In genomic region chr18:48901145-48902022, GRCh38 we compare ENCODE assay signal across 16 cellular contexts. TPM values are rescaled to one million over a fixed set of nuclear protein-coding genes. Genes with fewer than 3 reads are reported as not detected.
A peak's percentile ranks its signal among the peaks of the same experiment; 100 is the strongest.
DNase-seq lines count a peak whose midpoint lies in the region; ATAC-seq, FAIRE-seq and TF ChIP-seq lines count a peak whose summit lies in the region.
"Had no signal": no experiment of that assay in that cellular context is flagged by ENCODE, and none has a peak within 500 bp of the region (broad histone marks: within the 10 kb centered on the region; RNA-seq: fewer than 3 reads in every experiment).

No MANE protein-coding gene starts in this region.

- no peaks in the 10 kb centered on the region for H3K36me3 Mint-ChIP-seq in activated T-helper 17 cell treated with anti-CD3 and anti-CD28 coated beads, Interleukin-2, amount 50 U/mL, for 72 hours (ENCODE audit: low read depth)

- CTCF ChIA-PET in K562 (lab: Yijun Ruan, JAX; ENCODE audit: low intra/inter-chr PET ratio), result no interaction called here

- H3K4me1 ChIP-seq in GM23248 (ENCODE audit: insufficient read depth) (peaks cover 39% of the 10 kb centered on the region), K562 (replicated peaks in 1 of 2; ENCODE audit: control insufficient read depth in 2 of 2, insufficient read depth in 2 of 2, low read length in 2 of 2) (peaks cover 20 to 23% of the 10 kb centered on the region in 2 experiments), kidney (ENCODE audit: control insufficient read depth in 1 of 2, insufficient read depth in 1 of 2, low read depth in 1 of 2, low read length in 2 of 2) (peaks cover 12 to 15% of the 10 kb centered on the region in 2 donors), skeletal muscle tissue (ENCODE audit: control insufficient read depth in 3 of 3, insufficient read depth in 3 of 3, low read length in 3 of 3) (peaks cover 14 to 27% (median 19%) of the 10 kb centered on the region in 3 donors)

- 35 to 38% methylated on average over 4 of the region's 4 CpGs for WGBS in GM23248 (ENCODE audit: low coverage in 1 of 2, low lambda C conversion rate in 2 of 2, missing lambda C conversion rate in 2 of 2), 2 experiments
- WGBS in K562 (ENCODE audit: insufficient coverage, low coverage, missing lambda C conversion rate), result no CpG with 5 or more reads among the region's 4 CpGs

- no TSS peak for BruUV-seq in K562 (replicated peaks; lab: Mats Ljungman, UMichigan)

- H3F3A ChIP-seq in GM23248 (ENCODE audit: insufficient read depth), result peaks cover 46% of the 10 kb centered on the region

- TF ChIP-seq CTCF in K562 (IDR thresholded peaks at IDR 0.05 in 2 of 3, conservative IDR thresholded peaks at IDR 0.05 in 1 of 3; ENCODE audit: insufficient read depth in 2 of 3, low read depth in 1 of 3, low read length in 3 of 3), result no peak
- no peak for TF ChIP-seq CTCF in kidney (IDR thresholded peaks at IDR 0.05; ENCODE audit: borderline replicate concordance, extremely low read depth, insufficient read depth)

- in situ Hi-C loops in GM23248 (cut with MboI), result no loop called here
- in situ Hi-C loops in K562 (cut with MboI), result no loop called here

- H3K27ac Mint-ChIP-seq in activated T-helper 17 cell treated with anti-CD3 and anti-CD28 coated beads, Interleukin-2, amount 50 U/mL, for 72 hours, result no peak overlapping the region
- H3K27ac Mint-ChIP-seq: activated T-helper 1 cell treated with anti-CD3 and anti-CD28 coated beads, Interleukin-12 subunit alpha, Interleukin-12 subunit beta, Interleukin-2, Interleukin-4 antibody, amounts not matched to agents 30 ng/mL and 10 ng/mL and 1 ng/mL, durations not matched to agents 14 hours and 24 hours and 36 hours had no signal

- H3K4me1 Mint-ChIP-seq in activated T-helper 17 cell treated with anti-CD3 and anti-CD28 coated beads, Interleukin-2, amount 50 U/mL, for 72 hours, result peaks cover 15% of the 10 kb centered on the region

- no peaks in the 10 kb centered on the region for H3K9me1 ChIP-seq in K562 (ENCODE audit: control insufficient read depth, insufficient read depth, low read length)

- peak overlapping the region; percentile 80 for H2AFZ ChIP-seq in GM23248
- peak overlapping the region; percentile 81 for H2AFZ ChIP-seq in K562 (ENCODE audit: low read depth, low read length)

- H4K20me1 ChIP-seq in GM23248 (ENCODE audit: insufficient read depth) (no peaks in the 10 kb centered on the region), K562 (replicated peaks; ENCODE audit: control insufficient read depth, insufficient read depth, low read length) (0 out of 2 replicates have a peak, but pooled peaks cover 1% of the 10 kb centered on the region)
- H4K20me1 ChIP-seq: BLaER1 had no signal

- H3K27me3 Mint-ChIP-seq in activated T-helper 17 cell treated with anti-CD3 and anti-CD28 coated beads, Interleukin-2, amount 50 U/mL, for 72 hours, result no peaks in the 10 kb centered on the region

- H3K9ac ChIP-seq in GM23248, result peak overlapping the region; percentile 81
- peak overlapping the region in 1 of 2 experiments; percentile 78; a peak in 2 of 4 replicates for H3K9ac ChIP-seq in K562 (ENCODE audit: insufficient read depth in 1 of 2, low read depth in 2 of 2, low read length in 2 of 2)
- H3K9ac ChIP-seq in kidney (ENCODE audit: low read length in 2 of 2), result no peak overlapping the region
- H3K9ac ChIP-seq in skeletal muscle tissue (ENCODE audit: low read depth in 1 of 3, low read length in 3 of 3), result no peak overlapping the region
- H3K9ac ChIP-seq: BLaER1 had no signal

- H3K4me2 ChIP-seq in GM23248 (ENCODE audit: unreplicated experiment) (peak overlapping the region; percentile 5), K562 (ENCODE audit: insufficient read depth, low read length) (no peak overlapping the region)
- H3K4me2 ChIP-seq: BLaER1 had no signal

- H3K9me3 ChIP-seq in GM23248 (ENCODE audit: low read depth), result no peaks in the 10 kb centered on the region
- H3K9me3 ChIP-seq in K562 (replicated peaks; ENCODE audit: control insufficient read depth, insufficient read depth, low read depth, low read length), result no peaks in the 10 kb centered on the region
- H3K9me3 ChIP-seq in kidney (ENCODE audit: control insufficient read depth in 1 of 2, low read length in 2 of 2), result peaks cover 0 to 7% of the 10 kb centered on the region in 2 donors
- H3K9me3 ChIP-seq in skeletal muscle tissue (ENCODE audit: control insufficient read depth in 3 of 3, low read length in 3 of 3), result no peaks in the 10 kb centered on the region

- ATAC-seq in K562 (no peak), GM19395 (IDR thresholded peaks at IDR 0.05; ENCODE audit: unreplicated experiment) (no peak)
- no peak for ATAC-seq in activated T-helper 17 cell treated with anti-CD3 and anti-CD28 coated beads, Interleukin-2, amount 50 U/mL, for 72 hours (replicated peaks)
- ATAC-seq: activated CD4-positive, CD25-positive, alpha-beta regulatory T cell treated with anti-CD3 and anti-CD28 coated beads, Interleukin-2, amount 50 U/mL, for 24 hours; naive thymus-derived CD8-positive, alpha-beta T cell had no signal

- H3K27me3 ChIP-seq in GM23248 (replicated peaks; ENCODE audit: insufficient read depth) (no peaks in the 10 kb centered on the region), K562 (ENCODE audit: control insufficient read depth in 2 of 2, insufficient read depth in 2 of 2, low read length in 2 of 2) (no peaks in the 10 kb centered on the region), skeletal muscle tissue (ENCODE audit: control insufficient read depth in 3 of 3, insufficient read depth in 3 of 3, low read length in 3 of 3) (no peaks in the 10 kb centered on the region)
- H3K27me3 ChIP-seq: BLaER1 had no signal

- FAIRE-seq in K562 (lab: Jason Lieb, UNC) (no peak), kidney (lab: Jason Lieb, UNC) (no peak)
- FAIRE-seq: bronchial epithelial cell, G401.6 had no signal

- no peak for TF ChIP-seq POLR2A in K562 (conservative IDR thresholded peaks at IDR 0.05)

- peak overlapping the region; percentile 80 for H3K27ac ChIP-seq in GM23248
- H3K27ac ChIP-seq in K562 (ENCODE audit: extremely low read depth, low read depth, low read length), result no peak overlapping the region
- H3K27ac ChIP-seq in kidney (ENCODE audit: low read depth in 2 of 2, low read length in 2 of 2), result peak overlapping the region; percentile 24 to 65
- peak overlapping the region; percentile 77 for H3K27ac ChIP-seq in skeletal muscle tissue (ENCODE audit: low read depth, low read length)
- H3K27ac ChIP-seq: BLaER1, SK-N-MC had no signal

- no peaks in the 10 kb centered on the region for H3K9me2 ChIP-seq in GM23248 (ENCODE audit: insufficient read depth)

- POLR2A ChIA-PET in K562 (lab: Yijun Ruan, JAX), result interaction anchor here (0.6 kb wide), 1 partner anchor 31 kb away, joined by 3 read pairs; no protein-coding TSS in a partner anchor

- H3K36me3 ChIP-seq in GM23248 (ENCODE audit: low read depth) (no peaks in the 10 kb centered on the region), K562 (ENCODE audit: control insufficient read depth, insufficient read depth, low read length) (no peaks in the 10 kb centered on the region), kidney (ENCODE audit: control insufficient read depth in 1 of 2, insufficient read depth in 2 of 2, low read length in 2 of 2) (no peaks in the 10 kb centered on the region), skeletal muscle tissue (ENCODE audit: control insufficient read depth in 3 of 3, insufficient read depth in 3 of 3, low read length in 3 of 3) (no peaks in the 10 kb centered on the region)
- H3K36me3 ChIP-seq: BLaER1 had no signal

- H3K4me3 ChIP-seq in GM23248, result no peak overlapping the region
- no peak overlapping the region for H3K4me3 ChIP-seq in K562
- no peak overlapping the region for H3K4me3 ChIP-seq in kidney (ENCODE audit: low read length in 2 of 2)
- H3K4me3 ChIP-seq in skeletal muscle tissue (ENCODE audit: low read length in 3 of 3), result no peak overlapping the region
- H3K4me3 ChIP-seq: BLaER1, SK-N-MC had no signal

- H3K79me2 ChIP-seq in GM23248 (ENCODE audit: insufficient read depth) (no peaks in the 10 kb centered on the region), K562 (ENCODE audit: control insufficient read depth, insufficient read depth, low read length) (no peaks in the 10 kb centered on the region)

- intact Hi-C loops in K562 (cut with micrococcal nuclease), result no loop called here
- intact Hi-C loops in kidney (cut with DNase I), result no loop called here

- no peak for TF ChIP-seq RAD21 in K562 (CRISPR knock-in tag; conservative IDR thresholded peaks at IDR 0.05 in 1 of 2, IDR thresholded peaks at IDR 0.05 in 1 of 2)

- H3K9me3 Mint-ChIP-seq in activated T-helper 17 cell treated with anti-CD3 and anti-CD28 coated beads, Interleukin-2, amount 50 U/mL, for 72 hours, result peaks cover 5% of the 10 kb centered on the region

- no peak for TF ChIP-seq EP300 in K562 (IDR thresholded peaks at IDR 0.05; ENCODE audit: low read length)

- no peak for DNase-seq in GM23248
- DNase-seq in K562 (ENCODE audit: extremely low read depth in 1 of 4, low spot score in 3 of 4), result no peak
- DNase-seq in kidney, result no peak
- DNase-seq in NCI-H1694 (lab: John Stamatoyannopoulos, UW), result no peak
- DNase-seq in NCI-H1105 treated with DMSO at 0.1 percent for 48 hours (lab: John Stamatoyannopoulos, UW), result no peak
- DNase-seq: stimulated activated CD4-positive, alpha-beta T cell treated with anti-CD3 and anti-CD28 coated beads, Interleukin-12 subunit alpha, Interleukin-12 subunit beta, amount 100 ng/mL, for 4 hours had no signal

- no peak overlapping the region for H3K4me3 Mint-ChIP-seq in activated T-helper 17 cell treated with anti-CD3 and anti-CD28 coated beads, Interleukin-2, amount 50 U/mL, for 72 hours
- H3K4me3 Mint-ChIP-seq: activated T-helper 1 cell treated with anti-CD3 and anti-CD28 coated beads, Interleukin-12 subunit alpha, Interleukin-12 subunit beta, Interleukin-2, Interleukin-4 antibody, amounts not matched to agents 30 ng/mL and 10 ng/mL and 1 ng/mL, durations not matched to agents 14 hours and 24 hours and 36 hours; naive thymus-derived CD8-positive, alpha-beta T cell had no signal

RNA-seq across cellular contexts. Expression of gene SMAD7, which starts 49.4 kb away (rescaled TPM):
- total RNA-seq in GM23248 (2014; rRNA removed; shearing (Covaris generic)), result 43.6 and 51.7 TPM in 2 replicates
- polyA plus RNA-seq in GM23248 (2016; fragmentation: Nextera tagmentation; extraction: Ambion mirVana), result 6.8 and 8.4 TPM in 2 replicates
- 2.6 and 6.2 TPM in 2 replicates for total RNA-seq in K562 (2011; cell fraction: chromatin; rRNA removed; ENCODE audit: low replicate concordance)
- 3.9 and 7.0 TPM in 2 replicates for total RNA-seq in K562 (2011; cell fraction: nucleolus; rRNA removed)
- 3.3 and 4.1 TPM in 2 replicates for total RNA-seq in K562 (2011; cell fraction: nucleoplasm; rRNA removed)
- total RNA-seq in K562 (2014; rRNA removed), result 2.9 and 3.0 TPM in 2 replicates
- total RNA-seq in K562 (2014; rRNA removed; fragmentation: Illumina TruSeq; extraction: Trizol), result 1.1 and 1.3 TPM in 2 replicates
- 0.90 and 0.94 TPM in 2 replicates for total RNA-seq in K562 (2015; rRNA removed; fragmentation: Illumina TruSeq; extraction: Trizol)
- total RNA-seq in K562 (2021), result 2.1 and 2.5 TPM in 2 replicates
- 1.8 TPM in 2 replicates for polyA plus RNA-seq in K562 (2011; rRNA removed)
- 3.3 and 3.7 TPM in 2 replicates for polyA plus RNA-seq in K562 (2011; cell fraction: cytosol; rRNA removed)
- 4.6 and 5.7 TPM in 2 replicates for polyA plus RNA-seq in K562 (2011; cell fraction: nucleus; rRNA removed)
- 1.7 and 4.1 TPM in 2 replicates for polyA plus RNA-seq in K562 (2012)
- polyA plus RNA-seq in K562 (2014; fragmentation: Illumina TruSeq; extraction: Trizol), result 1.4 and 1.6 TPM in 2 replicates
- polyA plus RNA-seq in K562 (2014; fragmentation: Nextera tagmentation; extraction: Ambion mirVana), result under 1 TPM; 0.13 to 0.23 TPM
- 1.8 and 2.9 TPM in 2 replicates for polyA plus RNA-seq in K562 (2014; rRNA removed)
- polyA minus RNA-seq in K562 (2011; rRNA and poly(A)+ RNA removed), result 3.4 and 3.7 TPM in 2 replicates
- polyA minus RNA-seq in K562 (2011; cell fraction: cytosol; rRNA and poly(A)+ RNA removed), result 2.0 and 4.6 TPM in 2 replicates
- polyA minus RNA-seq in K562 (2011; cell fraction: nucleus; rRNA and poly(A)+ RNA removed), result 3.8 and 4.7 TPM in 2 replicates
- 32.6 TPM for total RNA-seq in kidney
- 17.3 TPM for polyA plus RNA-seq in kidney (ENCODE audit: insufficient read depth, low read depth, low replicate concordance)
- 8.9 TPM for total RNA-seq in skeletal muscle tissue
- 10 to 100 TPM; 23.4 to 40.7 TPM for total RNA-seq in activated T-helper 17 cell treated with anti-CD3 and anti-CD28 coated beads, Interleukin-2, amount 50 U/mL, for 72 hours
